ENCODE assay signal across 1 cellular context in genomic region chr9:76704601-76705204, GRCh38.
TF ChIP-seq lines count a peak whose summit lies in the region.

No MANE protein-coding gene starts in this region.

TF ChIP-seq in K562, 482 proteins besides CTCF, POLR2A, EP300 and RAD21:
- TF ChIP-seq DEAF1 (CRISPR knock-in tag; IDR thresholded peaks at IDR 0.05) (peak; percentile 74), SMC3 (conservative IDR thresholded peaks at IDR 0.05; ENCODE audit: insufficient read depth, low read depth, low read length) (peak; percentile 53), ZNF316 (IDR thresholded peaks at IDR 0.05) (0 out of 2 replicates have a peak, but pooled peaks have one; percentile 4), ELF2 (CRISPR knock-in tag; IDR thresholded peaks at IDR 0.05) (no peak), POU5F1 (IDR thresholded peaks at IDR 0.05; ENCODE audit: borderline replicate concordance, low read depth, low read length, partially characterized antibody) (no peak), MAFG (tag; conservative IDR thresholded peaks at IDR 0.05) (peak; percentile 40; the same call in 1 of the 2 replicates)
